8 cellular contexts compared by ENCODE assay signal in genomic region chr20:36460648-36461599, GRCh38.
A peak's percentile ranks its signal among the peaks of the same experiment; 100 is the strongest.
DNase-seq lines count a peak whose midpoint lies in the region; TF ChIP-seq lines count a peak whose summit lies in the region.

No MANE protein-coding gene starts in this region.

- peaks cover 46% of the 10 kb centered on the region for H3K4me1 Mint-ChIP-seq in activated naive CD4-positive, alpha-beta T cell treated with anti-CD3 and anti-CD28 coated beads, Interleukin-2, amount 50 U/mL, for 24 hours

- no peaks in the 10 kb centered on the region for H3K9me2 ChIP-seq in SK-N-SH

- H3K27me3 Mint-ChIP-seq in activated naive CD4-positive, alpha-beta T cell treated with anti-CD3 and anti-CD28 coated beads, Interleukin-2, amount 50 U/mL, for 24 hours: no peaks in the 10 kb centered on the region

- H3K4me3 ChIP-seq in GM06990 (replicated peaks; ENCODE audit: low read depth, low read length) (peak overlapping the region; percentile 67), HFF-Myc (replicated peaks; ENCODE audit: low read depth, low read length) (peak overlapping the region; percentile 19), SK-N-SH (ENCODE audit: low read depth in 2 of 2, low read length in 1 of 2) (peak overlapping the region in 1 of 2 experiments; percentile 76; a peak in 2 of 4 replicates), osteoblast (ENCODE audit: insufficient read depth, low read length) (peak overlapping the region; percentile 87)

- peak overlapping the region; percentile 93 for H3K27ac Mint-ChIP-seq in activated naive CD4-positive, alpha-beta T cell treated with anti-CD3 and anti-CD28 coated beads, Interleukin-2, amount 50 U/mL, for 24 hours

- H3K9ac ChIP-seq in SK-N-SH: peak overlapping the region; percentile 48; the same call in 1 of the 2 replicates

- H3K79me2 ChIP-seq in SK-N-SH (ENCODE audit: insufficient read depth) (peaks cover 44% of the 10 kb centered on the region), osteoblast (ENCODE audit: insufficient read depth, low read length) (peaks cover 43% of the 10 kb centered on the region)

- H3K4me1 ChIP-seq in SK-N-SH (ENCODE audit: control insufficient read depth in 1 of 2, insufficient read depth in 2 of 2, low read depth in 1 of 2, low read length in 1 of 2) (peaks cover 27 to 30% of the 10 kb centered on the region in 2 experiments), osteoblast (ENCODE audit: insufficient read depth, low read length) (peaks cover 33% of the 10 kb centered on the region)

- peaks cover 38% of the 10 kb centered on the region for H4K20me1 ChIP-seq in SK-N-SH (ENCODE audit: insufficient read depth)
- H4K20me1 ChIP-seq in osteoblast (ENCODE audit: insufficient read depth, low read length): peaks cover 30% of the 10 kb centered on the region

- DNase-seq in GM06990 (ENCODE audit: extremely low read depth, insufficient read length) (peak; percentile 94), HFF-Myc (ENCODE audit: extremely low read depth, low read depth) (no peak), MV-4-11 (lab: John Stamatoyannopoulos, UW) (peak; percentile 82), SK-N-SH (peak; percentile 98), glomerular visceral epithelial cell (ENCODE audit: extremely low spot score) (peak; percentile 97), osteoblast (ENCODE audit: insufficient read length, low spot score, missing footprints) (peak; percentile 100)

- TF ChIP-seq CTCF in GM06990 (IDR thresholded peaks at IDR 0.05; ENCODE audit: insufficient read depth, low read length, poor library complexity, severe bottlenecking): no peak
- TF ChIP-seq CTCF in HFF-Myc (IDR thresholded peaks at IDR 0.05; ENCODE audit: low read depth, low read length, missing control alignments): no peak
- TF ChIP-seq CTCF in SK-N-SH (IDR thresholded peaks at IDR 0.05): no peak
- no peak for TF ChIP-seq CTCF in osteoblast (IDR thresholded peaks at IDR 0.05; ENCODE audit: extremely low read depth, low read depth, low read length)

- H3K36me3 Mint-ChIP-seq in activated naive CD4-positive, alpha-beta T cell treated with anti-CD3 and anti-CD28 coated beads, Interleukin-2, amount 50 U/mL, for 24 hours: no peaks in the 10 kb centered on the region

- CTCF ChIA-PET in SK-N-SH (lab: Yijun Ruan, JAX): interaction anchor here (1.4 kb wide), 1 partner anchor 21 kb away, joined by 8 read pairs; no protein-coding TSS in a partner anchor

- H3K4me3 Mint-ChIP-seq in activated naive CD4-positive, alpha-beta T cell treated with anti-CD3 and anti-CD28 coated beads, Interleukin-2, amount 50 U/mL, for 24 hours: peak overlapping the region; percentile 79

- H3K27me3 ChIP-seq in GM06990 (replicated peaks; ENCODE audit: control insufficient read depth, insufficient read depth, low read length) (no peaks in the 10 kb centered on the region), SK-N-SH (ENCODE audit: insufficient read depth) (no peaks in the 10 kb centered on the region), osteoblast (ENCODE audit: insufficient read depth, low read length) (no peaks in the 10 kb centered on the region)

- H3K9me3 Mint-ChIP-seq in activated naive CD4-positive, alpha-beta T cell treated with anti-CD3 and anti-CD28 coated beads, Interleukin-2, amount 50 U/mL, for 24 hours: no peaks in the 10 kb centered on the region

- H3K27ac ChIP-seq in SK-N-SH (ENCODE audit: low read depth in 2 of 2, low read length in 1 of 2) (peak overlapping the region; percentile 61 to 89), osteoblast (ENCODE audit: low read depth, low read length) (peak overlapping the region; percentile 75), temporal lobe (ENCODE audit: low read depth, low read length) (peak overlapping the region; percentile 94)

- no peaks in the 10 kb centered on the region for H3K9me3 ChIP-seq in SK-N-SH
- no peaks in the 10 kb centered on the region for H3K9me3 ChIP-seq in osteoblast (ENCODE audit: low read depth, low read length)

- H2AFZ ChIP-seq in SK-N-SH (ENCODE audit: low read depth) (peak overlapping the region; percentile 97), osteoblast (ENCODE audit: low read length) (peak overlapping the region; percentile 94)

- TF ChIP-seq EP300 in SK-N-SH (IDR thresholded peaks at IDR 0.05; ENCODE audit: borderline replicate concordance in 1 of 2, low read depth in 1 of 2, low read length in 1 of 2): 0 out of 4 replicates have a peak, but pooled peaks of 1 of the 2 experiments have one; percentile 7

- POLR2A ChIA-PET in SK-N-SH (lab: Yijun Ruan, JAX): interaction anchor here (1.1 to 1.2 kb wide), 2 partner anchors 145 to 225 kb away, joined by 3 to 5 read pairs; partner anchors contain the start of genes AAR2 and RAB5IF

- H3K36me3 ChIP-seq in GM06990 (ENCODE audit: control insufficient read depth, insufficient read depth, low read length) (no peaks in the 10 kb centered on the region; the same call in 1 of the 2 replicates), SK-N-SH (replicated peaks in 1 of 2; ENCODE audit: control insufficient read depth in 1 of 2, insufficient read depth in 2 of 2, low read length in 1 of 2) (no peaks in the 10 kb centered on the region), osteoblast (ENCODE audit: insufficient read depth, low read length) (no peaks in the 10 kb centered on the region)

- TF ChIP-seq RAD21 in SK-N-SH (IDR thresholded peaks at IDR 0.05; ENCODE audit: low read length): no peak

- WGBS in SK-N-SH (ENCODE audit: low lambda C conversion rate): 33% methylated on average over 39 of the region's 96 CpGs

- H3K4me2 ChIP-seq in SK-N-SH (no peak overlapping the region; the same call in 1 of the 2 replicates), osteoblast (ENCODE audit: insufficient read depth, low read length) (peak overlapping the region; percentile 77)

- H3F3A ChIP-seq in SK-N-SH (replicated peaks; ENCODE audit: insufficient read depth): peaks cover 21% of the 10 kb centered on the region

TF ChIP-seq in SK-N-SH, 30 proteins besides CTCF, POLR2A, EP300 and RAD21:
- TF ChIP-seq TAF1 (IDR thresholded peaks at IDR 0.05; ENCODE audit: borderline replicate concordance, low read depth, low read length) (peak; percentile 25; the same call in 1 of the 2 replicates), FOXM1 (IDR thresholded peaks at IDR 0.05; ENCODE audit: low read depth) (no peak), MXI1 (IDR thresholded peaks at IDR 0.05; ENCODE audit: low read depth, low read length) (peak; percentile 41), YY1 (IDR thresholded peaks at IDR 0.05; ENCODE audit: low read depth) (no peak), TCF12 (IDR thresholded peaks at IDR 0.05) (no peak), SMC3 (IDR thresholded peaks at IDR 0.05; ENCODE audit: low read depth, low read length) (no peak), NFIC (IDR thresholded peaks at IDR 0.05; ENCODE audit: borderline replicate concordance) (0 out of 2 replicates have a peak, but pooled peaks have one; percentile 8), POLR2AphosphoS5 (IDR thresholded peaks at IDR 0.05; ENCODE audit: low read depth, low read length) (peak; percentile 65), NRF1 (IDR thresholded peaks at IDR 0.05; ENCODE audit: low read depth, low read length) (peak; percentile 84), JUND (IDR thresholded peaks at IDR 0.05) (no peak), MAX (IDR thresholded peaks at IDR 0.05; ENCODE audit: low read depth) (peak; percentile 96), FOXJ3 (CRISPR knock-in tag; IDR thresholded peaks at IDR 0.05) (no peak)
